Comparison of ENCODE assay signal across 22 cellular contexts in the genomic region with DNA sequence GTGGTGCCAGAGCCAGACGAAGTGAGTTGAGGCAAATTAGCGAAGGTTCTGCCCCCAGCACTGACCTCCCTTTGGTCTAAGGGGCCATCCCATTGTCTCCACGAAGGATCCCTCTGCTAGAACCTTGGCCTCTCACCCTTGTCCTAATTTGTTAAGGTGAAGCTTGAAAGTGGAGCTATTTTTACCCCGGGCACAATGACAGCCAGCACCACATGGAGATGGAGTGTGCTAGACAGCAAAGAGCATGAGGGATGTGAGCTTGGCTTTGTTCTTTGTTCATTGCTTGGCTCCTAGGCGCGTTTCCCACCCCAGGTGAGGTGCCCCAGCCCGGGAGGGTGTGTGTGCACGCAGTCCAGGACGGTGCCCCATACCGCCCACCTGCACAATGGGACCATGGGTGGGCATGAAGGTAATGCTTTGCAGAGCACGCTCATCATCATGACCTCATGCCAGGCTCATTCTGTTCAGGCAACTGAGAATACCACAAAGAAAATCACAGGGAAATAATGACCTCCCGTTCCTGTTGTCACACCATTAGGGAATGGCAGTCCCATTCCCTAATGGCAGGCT.
"Had no signal": no experiment of that assay in that cellular context is flagged by ENCODE, and none has a peak within 500 bp of the region (broad histone marks: within the 10 kb centered on the region; RNA-seq: fewer than 3 reads in every experiment).

No MANE protein-coding gene starts in this region.

- H3K9ac ChIP-seq: neural progenitor cell had no signal

- H2AFZ ChIP-seq: neural progenitor cell had no signal

- H3K4me3 ChIP-seq: coronary artery, esophagus squamous epithelium, left lung, mucosa of descending colon, neural progenitor cell, prostate gland, right lobe of liver, thoracic aorta, tibial nerve, upper lobe of left lung had no signal

- ATAC-seq: left lung; mucosa of descending colon; stimulated activated naive B cell treated with anti-CD40 and anti-IgM and Interleukin-4, amounts not matched to agents 10 μg/mL and 1 μg/mL and 100 μg/mL, for 72 hours had no signal

- H3K4me2 ChIP-seq: neural progenitor cell had no signal

- DNase-seq: dermis blood vessel endothelial cell; effector memory CD4-positive, alpha-beta T cell; esophagus squamous epithelium; foreskin melanocyte; glutamatergic neuron; kidney; mesenchymal stem cell; naive B cell; nucleus accumbens; right lobe of liver; small intestine; stimulated activated CD4-positive, alpha-beta T cell treated with anti-CD3 and anti-CD28 coated beads, Interleukin-15, amount 100 ng/mL, for 24 hours; stimulated activated CD4-positive, alpha-beta T cell treated with anti-CD3 and anti-CD28 coated beads, Interleukin-2, amount 100 ng/mL, for 48 hours; stimulated activated naive B cell treated with anti-CD40 and anti-IgM and Interleukin-4, amounts not matched to agents 10 μg/mL and 1 μg/mL and 100 μg/mL, for 72 hours had no signal

- H3K36me3 ChIP-seq: esophagus squamous epithelium, left lung, neural progenitor cell, prostate gland, right lobe of liver, thoracic aorta, tibial nerve, upper lobe of left lung had no signal

- H3K27me3 ChIP-seq: left lung, neural progenitor cell, right lobe of liver, tibial nerve, upper lobe of left lung had no signal

- H3K9me3 ChIP-seq: esophagus squamous epithelium, mucosa of descending colon, prostate gland, right lobe of liver, thoracic aorta, tibial nerve, upper lobe of left lung had no signal

- H3K4me1 ChIP-seq: esophagus squamous epithelium, left lung, neural progenitor cell, prostate gland, right lobe of liver, tibial nerve, upper lobe of left lung had no signal

- H3K27ac ChIP-seq: coronary artery, esophagus squamous epithelium, left lung, neural progenitor cell, prostate gland, right lobe of liver, thoracic aorta, tibial nerve, upper lobe of left lung had no signal
